11 cellular contexts compared by ENCODE assay signal in genomic region chr11:118786657-118787056, GRCh38. TPM values are rescaled to one million over a fixed set of nuclear protein-coding genes. Genes with fewer than 3 reads are reported as not detected.
DNase-seq lines count a peak whose midpoint lies in the region; FAIRE-seq and TF ChIP-seq lines count a peak whose summit lies in the region.
"Had no signal": no experiment of that assay in that cellular context is flagged by ENCODE, and none has a peak within 500 bp of the region (broad histone marks: within the 10 kb centered on the region; RNA-seq: fewer than 3 reads in every experiment).

No MANE protein-coding gene starts in this region.

- peaks cover 82% of the 10 kb centered on the region for H4K20me1 ChIP-seq in astrocyte (ENCODE audit: insufficient read depth, low read length)

- no peak for FAIRE-seq in astrocyte (lab: Jason Lieb, UNC)

- H3K79me2 ChIP-seq in astrocyte (ENCODE audit: insufficient read depth, low read length) = peaks cover 91% of the 10 kb centered on the region

- no peak overlapping the region for H3K27ac ChIP-seq in CD8-positive, alpha-beta memory T cell (ENCODE audit: low read depth, low read length)
- no peak overlapping the region for H3K27ac ChIP-seq in astrocyte (ENCODE audit: low read depth, low read length)

- no peaks in the 10 kb centered on the region for H3K9me3 ChIP-seq in CD8-positive, alpha-beta memory T cell (ENCODE audit: low read length)
- H3K9me3 ChIP-seq in astrocyte (ENCODE audit: insufficient read depth, low read depth, low read length) = no peaks in the 10 kb centered on the region
- H3K9me3 ChIP-seq: breast epithelium had no signal

- CTCF ChIA-PET in CD8-positive, alpha-beta memory T cell (lab: Charles Lee) = interaction anchor here (1.4 to 11.5 kb wide), 3 partner anchors 63 to 95 kb away, joined by 3 to 122 read pairs (median 5); no protein-coding TSS in a partner anchor

- peak overlapping the region; percentile 72 to 100 (median 80) for H3K4me3 Mint-ChIP-seq in CD8-positive, alpha-beta memory T cell
- H3K4me3 Mint-ChIP-seq in HFFc6 (peak overlapping the region; percentile 60), astrocyte (ENCODE audit: unreplicated experiment) (peak overlapping the region; percentile 62), neural crest cell (peak overlapping the region; percentile 60)

- H3K4me3 ChIP-seq in CD8-positive, alpha-beta memory T cell (ENCODE audit: low read length) = peak overlapping the region; percentile 57
- no peak overlapping the region for H3K4me3 ChIP-seq in astrocyte (ENCODE audit: insufficient read depth, low read depth, low read length)

- POLR2A ChIA-PET in CD8-positive, alpha-beta memory T cell (lab: Charles Lee) = interaction anchor here (0.6 to 6.5 kb wide), 3 partner anchors 90 to 126 kb away, joined by 3 to 63 read pairs (median 7); no protein-coding TSS in a partner anchor

- H3K9me3 Mint-ChIP-seq in CD8-positive, alpha-beta memory T cell = no peaks in the 10 kb centered on the region
- H3K9me3 Mint-ChIP-seq in HFFc6 = no peaks in the 10 kb centered on the region
- no peaks in the 10 kb centered on the region for H3K9me3 Mint-ChIP-seq in astrocyte (ENCODE audit: unreplicated experiment)
- H3K9me3 Mint-ChIP-seq in neural crest cell = no peaks in the 10 kb centered on the region

- TF ChIP-seq CTCF in HFFc6 (IDR thresholded peaks at IDR 0.05) (no peak), astrocyte (IDR thresholded peaks at IDR 0.05; ENCODE audit: insufficient read depth, low read depth, low read length) (no peak), neural crest cell (conservative IDR thresholded peaks at IDR 0.05) (no peak)

- H3K4me1 ChIP-seq in CD8-positive, alpha-beta memory T cell (ENCODE audit: insufficient read depth, low read length) = peaks cover 62% of the 10 kb centered on the region
- H3K4me1 ChIP-seq in astrocyte (ENCODE audit: insufficient read depth, low read length) = peaks cover 3% of the 10 kb centered on the region

- H3K27me3 Mint-ChIP-seq in CD8-positive, alpha-beta memory T cell = no peaks in the 10 kb centered on the region
- peaks cover under 1% of the 10 kb centered on the region; the same call in 1 of the 2 replicates for H3K27me3 Mint-ChIP-seq in HFFc6 (ENCODE audit: insufficient read depth)
- H3K27me3 Mint-ChIP-seq in astrocyte (ENCODE audit: low read depth, unreplicated experiment) = no peaks in the 10 kb centered on the region
- no peaks in the 10 kb centered on the region for H3K27me3 Mint-ChIP-seq in neural crest cell (ENCODE audit: low read depth)

- H3K27ac Mint-ChIP-seq in CD8-positive, alpha-beta memory T cell = peak overlapping the region; percentile 49 to 99 (median 76)
- H3K27ac Mint-ChIP-seq in HFFc6 (peak overlapping the region; percentile 55), astrocyte (ENCODE audit: unreplicated experiment) (no peak overlapping the region), neural crest cell (ENCODE audit: unreplicated experiment) (no peak overlapping the region)

- H3K36me3 ChIP-seq in CD8-positive, alpha-beta memory T cell (ENCODE audit: insufficient read depth, low read length) = peaks cover 19% of the 10 kb centered on the region
- H3K36me3 ChIP-seq in astrocyte (ENCODE audit: insufficient read depth, low read length) = peaks cover 19% of the 10 kb centered on the region
- H3K36me3 ChIP-seq: breast epithelium had no signal

- H2AFZ ChIP-seq in astrocyte (ENCODE audit: low read depth, low read length) = no peak overlapping the region

- no peak for DNase-seq in CD8-positive, alpha-beta memory T cell
- no peak for DNase-seq in HFFc6
- DNase-seq in astrocyte (ENCODE audit: low read depth) = no peak
- no peak for DNase-seq in neural crest cell (ENCODE audit: low read depth, low spot score)
- DNase-seq in NCI-H1048 (lab: John Stamatoyannopoulos, UW) = no peak
- no peak for DNase-seq in NCI-H226
- no peak for DNase-seq in activated CD4-positive, alpha-beta T cell treated with anti-CD3 and anti-CD28 coated beads, Interleukin-2, amount 50 U/mL, for 48 hours
- DNase-seq: DMS 273 treated with DMSO at 0.1 percent for 48 hours; SHP77; stimulated activated CD4-positive, alpha-beta T cell treated with anti-CD3 and anti-CD28 coated beads, Interleukin-12 subunit alpha, Interleukin-12 subunit beta, amount 100 ng/mL, for 4 hours had no signal

- H3K27me3 ChIP-seq in CD8-positive, alpha-beta memory T cell (ENCODE audit: insufficient read depth, low read length, poor library complexity, severe bottlenecking) = no peaks in the 10 kb centered on the region
- H3K27me3 ChIP-seq in astrocyte (ENCODE audit: insufficient read depth, low read length) = no peaks in the 10 kb centered on the region
- H3K27me3 ChIP-seq: breast epithelium had no signal

- peak overlapping the region; percentile 25 for H3K4me2 ChIP-seq in astrocyte (ENCODE audit: low read length)

- peaks cover 0 to 77% (median 5%) of the 10 kb centered on the region in 3 donors for H3K36me3 Mint-ChIP-seq in CD8-positive, alpha-beta memory T cell
- peaks cover 13% of the 10 kb centered on the region for H3K36me3 Mint-ChIP-seq in HFFc6 (ENCODE audit: low read depth)
- peaks cover 2% of the 10 kb centered on the region for H3K36me3 Mint-ChIP-seq in astrocyte (ENCODE audit: low read depth, unreplicated experiment)
- peaks cover 13% of the 10 kb centered on the region for H3K36me3 Mint-ChIP-seq in neural crest cell (ENCODE audit: low read depth)

- peaks cover 43 to 62% (median 57%) of the 10 kb centered on the region in 3 donors for H3K4me1 Mint-ChIP-seq in CD8-positive, alpha-beta memory T cell
- H3K4me1 Mint-ChIP-seq in HFFc6 (ENCODE audit: low read depth) (peaks cover 25% of the 10 kb centered on the region), astrocyte (ENCODE audit: low read depth, unreplicated experiment) (peaks cover 13% of the 10 kb centered on the region), neural crest cell (peaks cover 28% of the 10 kb centered on the region)

- no peak overlapping the region for H3K9ac ChIP-seq in astrocyte (ENCODE audit: low read length)

RNA-seq across cellular contexts. Expression of gene DDX6, which starts 4.3 kb away (rescaled TPM):
- total RNA-seq in CD8-positive, alpha-beta memory T cell = 100 to 1,000 TPM; 187 to 189 TPM
- polyA plus RNA-seq in CD8-positive, alpha-beta memory T cell = 85.6 TPM
- 100 to 1,000 TPM; 127 to 151 (median 133) TPM for total RNA-seq in HFFc6 (2021; fragmentation: NEBNext Ultra II Directional; extraction: Animal tissue kit (Norgen Biotek cat#: 25700))
- total RNA-seq in astrocyte = 190 and 196 TPM in 2 replicates
- total RNA-seq in neural crest cell = 218 and 222 TPM in 2 replicates

Comparison
In these comparisons a context has a peak if more than half of its experiments do, and no peak if none do; other contexts are left out.
1. H3K27ac Mint-ChIP-seq: peak in CD8-positive, alpha-beta memory T cell (8 of 8) and HFFc6 (single experiment); none in astrocyte (single experiment) and neural crest cell (single experiment).
2. Peak in every context shown above with its lines, with median percentiles within 50 percentile points of each other: H3K4me3 Mint-ChIP-seq.